24 cellular contexts compared by ENCODE assay signal in the genomic region with DNA sequence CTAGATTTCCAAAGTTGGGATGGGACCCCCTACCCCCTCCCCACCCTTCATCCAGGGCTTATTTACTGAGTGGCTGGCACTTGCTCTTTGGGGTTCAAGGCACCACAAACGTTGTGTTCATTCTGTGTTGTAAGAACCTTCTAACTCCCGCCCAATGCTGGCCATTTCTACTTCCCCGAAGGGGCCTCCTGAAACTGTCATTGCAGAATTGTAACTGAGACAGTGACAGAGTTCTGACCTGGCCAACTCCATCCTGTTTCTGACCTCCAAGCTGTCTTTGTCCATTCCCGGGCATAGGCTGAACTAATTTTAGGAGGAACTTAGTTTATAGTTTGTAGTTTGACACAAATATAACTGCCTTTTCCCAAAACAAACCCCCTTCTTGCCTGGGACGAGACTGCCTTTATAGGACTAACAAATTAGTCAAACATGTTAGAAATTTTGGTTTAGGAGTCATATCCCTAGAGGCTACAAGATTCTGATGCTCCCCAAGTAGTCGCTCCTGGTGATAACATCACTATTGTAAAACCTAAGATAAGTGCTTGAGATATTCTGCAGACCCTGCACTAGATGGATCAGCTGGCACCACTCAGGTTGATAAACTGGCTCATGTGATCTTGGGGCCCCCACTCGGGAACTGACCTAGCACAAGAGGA. TPM values are rescaled to one million over a fixed set of nuclear protein-coding genes. Genes with fewer than 3 reads are reported as not detected.
DNase-seq lines count a peak whose midpoint lies in the region; ATAC-seq and TF ChIP-seq lines count a peak whose summit lies in the region.
"Had no signal": no experiment of that assay in that cellular context is flagged by ENCODE, and none has a peak within 500 bp of the region (broad histone marks: within the 10 kb centered on the region; RNA-seq: fewer than 3 reads in every experiment).

No MANE protein-coding gene starts in this region.

- no peak for TF ChIP-seq CTCF in GM13977 (IDR thresholded peaks at IDR 0.05; ENCODE audit: extremely low read depth, insufficient read depth, missing control alignments)

- TF ChIP-seq POLR2A in GM18505 (IDR thresholded peaks at IDR 0.05; ENCODE audit: borderline replicate concordance, extremely low read depth, insufficient read depth, insufficient read length): no peak

- DNase-seq in EL (peak; percentile 14), GM13977 (ENCODE audit: low spot score) (peak; percentile 20), NOMO-1 treated with DMSO at 0.1 percent for 48 hours (lab: John Stamatoyannopoulos, UW; ENCODE audit: unreplicated experiment) (peak; percentile 32), fibroblast of peridontal ligament (ENCODE audit: extremely low read depth) (peak; percentile 48), HT-29 (ENCODE audit: low spot score) (no peak), kidney tubule cell (ENCODE audit: low spot score) (no peak)
- DNase-seq: activated CD4-positive, alpha-beta T cell treated with anti-CD3 and anti-CD28 coated beads, Interleukin-2, amount 50 U/mL, for 4 hours; activated naive CD4-positive, alpha-beta T cell treated with anti-CD3 and anti-CD28 coated beads, Interleukin-2, amount 10 ng/mL, durations not matched to agents 7 days and 5 days; amniotic stem cell; esophagus squamous epithelium; hypothalamus; left colon; mammary epithelial cell; mucosa of descending colon; natural killer cell; NCI-H1092; NCI-H1694; NCI-H82; nucleus accumbens; stimulated activated CD4-positive, alpha-beta T cell treated with anti-CD3 and anti-CD28 coated beads, Interleukin-15, amount 100 ng/mL, for 24 hours; stimulated activated CD4-positive, alpha-beta T cell treated with anti-CD3 and anti-CD28 coated beads, Interleukin-4, amount 100 ng/mL, for 4 hours had no signal

- in situ Hi-C loops in GM13977 (cut with MboI; ENCODE audit: low pct_unique_long_range_greater_than_20kb, low sequenced_read_pairs, unreplicated experiment): no loop called here

- ATAC-seq in GM18505 (IDR thresholded peaks at IDR 0.05; ENCODE audit: unreplicated experiment): no peak
- ATAC-seq: HepG2; left colon; mucosa of descending colon; natural killer cell; stimulated activated effector memory CD8-positive, alpha-beta T cell treated with anti-CD3 and anti-CD28 coated beads, Interleukin-12 subunit alpha, Interleukin-12 subunit beta, amount 100 ng/mL, for 72 hours had no signal

RNA-seq across cellular contexts. Expression of gene ZMIZ2, which starts 34.8 kb away (rescaled TPM):
- total RNA-seq in HT-29 (2014; rRNA removed; shearing (Covaris generic)): 37.7 and 41.0 TPM in 2 replicates

Comparison
In these comparisons a context has a peak if more than half of its experiments do, and no peak if none do; other contexts are left out.
1. DNase-seq: peak in EL (single experiment), GM13977 (single experiment), NOMO-1 treated with DMSO at 0.1 percent for 48 hours (single experiment) and fibroblast of peridontal ligament (single experiment); none in HT-29 (single experiment) and kidney tubule cell (single experiment).